8 cellular contexts compared by ENCODE assay signal in the genomic region with DNA sequence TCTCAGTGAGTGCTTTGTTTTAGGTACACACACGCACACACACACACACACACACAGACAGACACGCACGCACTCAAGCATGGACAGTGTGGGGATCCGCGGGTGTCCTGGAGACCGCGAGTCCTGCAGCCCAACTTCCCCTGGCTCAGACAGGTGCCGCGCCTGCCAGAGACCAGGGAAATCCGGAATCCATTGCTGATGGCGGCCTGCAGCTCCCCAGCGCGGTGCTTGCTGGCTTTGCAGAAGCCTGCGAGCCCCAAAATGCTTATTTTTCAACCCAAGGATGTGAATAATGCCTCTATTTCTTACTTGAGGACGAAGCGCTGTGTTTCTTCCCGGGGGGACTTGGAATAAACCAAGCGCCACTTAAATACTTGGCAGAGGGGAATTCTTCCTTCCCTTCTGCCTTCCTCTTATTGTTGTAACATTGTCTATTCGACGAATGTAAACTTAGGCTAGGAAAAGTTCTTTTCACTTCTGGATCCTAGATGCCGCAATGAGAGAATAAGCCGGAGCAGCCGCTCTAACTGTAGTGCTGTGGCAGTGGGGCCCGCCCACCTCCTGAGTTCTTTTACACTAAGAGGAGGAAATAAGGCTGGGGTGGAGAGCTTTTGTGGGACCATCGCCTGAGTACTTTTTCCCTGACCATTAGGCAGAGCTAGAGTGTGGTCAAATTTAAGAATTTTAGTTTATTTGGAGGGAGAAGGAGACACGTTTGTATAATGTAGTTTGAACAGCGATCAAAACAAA. TPM values are rescaled to one million over a fixed set of nuclear protein-coding genes. Genes with fewer than 3 reads are reported as not detected.
DNase-seq lines count a peak whose midpoint lies in the region; ATAC-seq, FAIRE-seq and TF ChIP-seq lines count a peak whose summit lies in the region.

No MANE protein-coding gene starts in this region.

- no peaks in the 10 kb centered on the region for H3F3A ChIP-seq in DOHH2 (ENCODE audit: control insufficient read depth, insufficient read depth)

- no peak for TF ChIP-seq EP300 in GM12878 (IDR thresholded peaks at IDR 0.05; ENCODE audit: borderline replicate concordance in 1 of 2, control insufficient read depth in 1 of 2, low read depth in 2 of 2, low read length in 2 of 2)

- H3K4me2 ChIP-seq in DOHH2 (ENCODE audit: low read length) = peak overlapping the region; percentile 25; the same call in 1 of the 2 replicates
- peak overlapping the region; percentile 83 for H3K4me2 ChIP-seq in GM12878 (ENCODE audit: control insufficient read depth, insufficient read depth)

- ATAC-seq in HG02588 (IDR thresholded peaks at IDR 0.05; ENCODE audit: unreplicated experiment) (peak; percentile 7), RWPE2 (ENCODE audit: low read depth) (peak; percentile 30), GM12878 (peak; percentile 43), GM18520 (IDR thresholded peaks at IDR 0.05; ENCODE audit: unreplicated experiment) (no peak)

- H3K27me3 ChIP-seq in DOHH2 (ENCODE audit: control insufficient read depth, low read length) (peaks cover 26% of the 10 kb centered on the region), RWPE2 (ENCODE audit: insufficient read depth, poor library complexity, severe bottlenecking) (no peaks in the 10 kb centered on the region), GM12878 (replicated peaks in 1 of 2; ENCODE audit: control insufficient read depth in 2 of 2, insufficient read depth in 2 of 2, low read length in 1 of 2) (peaks cover 10 to 25% of the 10 kb centered on the region in 2 experiments), iPS DF 6.9 (ENCODE audit: control insufficient read depth, insufficient read depth, low read length) (no peaks in the 10 kb centered on the region), rectal smooth muscle tissue (ENCODE audit: control insufficient read depth, insufficient read depth, low read length) (peaks cover 3% of the 10 kb centered on the region)

- H3K9me3 ChIP-seq in DOHH2 (ENCODE audit: control insufficient read depth, insufficient read depth, low read length) (no peaks in the 10 kb centered on the region), RWPE2 (ENCODE audit: severe bottlenecking) (no peaks in the 10 kb centered on the region), GM12878 (replicated peaks; ENCODE audit: control insufficient read depth, insufficient read depth, low read length) (no peaks in the 10 kb centered on the region), iPS DF 6.9 (ENCODE audit: control insufficient read depth, insufficient read depth, low read length) (no peaks in the 10 kb centered on the region)

- H3K36me3 ChIP-seq in DOHH2 (ENCODE audit: control insufficient read depth, low read length) (no peaks in the 10 kb centered on the region), RWPE2 (ENCODE audit: low read depth) (peaks cover 39% of the 10 kb centered on the region), GM12878 (ENCODE audit: control insufficient read depth in 2 of 2, insufficient read depth in 2 of 2, low read length in 1 of 2) (no peaks in the 10 kb centered on the region), iPS DF 6.9 (ENCODE audit: control insufficient read depth, insufficient read depth, low read length) (no peaks in the 10 kb centered on the region), rectal smooth muscle tissue (ENCODE audit: control insufficient read depth, insufficient read depth, low read length) (no peaks in the 10 kb centered on the region)

- H3K79me2 ChIP-seq in DOHH2 (ENCODE audit: control insufficient read depth, low read length) (no peaks in the 10 kb centered on the region), GM12878 (ENCODE audit: control insufficient read depth, insufficient read depth, low read length) (no peaks in the 10 kb centered on the region)

- CTCF ChIA-PET in GM12878 (lab: Yijun Ruan, JAX) = interaction anchor here (1.0 kb wide), 1 partner anchor 29 kb away, joined by 3 read pairs; no protein-coding TSS in a partner anchor

- WGBS in GM12878 (ENCODE audit: insufficient coverage, insufficient replicate concordance, low lambda C conversion rate, missing lambda C conversion rate) = 11% methylated on average over 27 of the region's 27 CpGs
- WGBS in iPS DF 6.9 (ENCODE audit: insufficient coverage, insufficient read length) = 100% methylated on average over 1 of the region's 27 CpGs

- RAD21 ChIA-PET in GM12878 (lab: Charles Lee; ENCODE audit: unreplicated experiment) = interaction anchor here (1.1 kb wide), 1 partner anchor 41 kb away, joined by 4 read pairs; no protein-coding TSS in a partner anchor

- H3K9ac ChIP-seq in GM12878 (ENCODE audit: control insufficient read depth, insufficient read depth, low read length) (no peak overlapping the region), rectal smooth muscle tissue (ENCODE audit: low read length) (peak overlapping the region; percentile 24)

- FAIRE-seq in GM12878 (lab: Jason Lieb, UNC) = no peak

- H2AFZ ChIP-seq in GM12878 (ENCODE audit: control insufficient read depth, low read depth, low read length) = no peak overlapping the region; the same call in 1 of the 2 replicates

- no TSS peak for BruUV-seq in GM12878 (replicated peaks; lab: Mats Ljungman, UMichigan)

- SMC1A ChIA-PET in GM12878 (lab: Charles Lee; ENCODE audit: uncharacterized antibody, unreplicated experiment) = no interaction called here

- no peak for TF ChIP-seq POLR2A in GM12878 (IDR thresholded peaks at IDR 0.05; ENCODE audit: low read depth, low read length)

- TF ChIP-seq CTCF in DOHH2 (IDR thresholded peaks at IDR 0.05; ENCODE audit: low read depth, low read length, poor library complexity, severe bottlenecking) (no peak), RWPE2 (IDR thresholded peaks at IDR 0.05; ENCODE audit: poor library complexity, severe bottlenecking) (peak; percentile 73), GM12878 (IDR thresholded peaks at IDR 0.05 in 2 of 3, conservative IDR thresholded peaks at IDR 0.05 in 1 of 3; ENCODE audit: control insufficient read depth in 2 of 3, extremely low read depth in 1 of 3, insufficient read depth in 1 of 3, low read depth in 3 of 3, low read length in 3 of 3) (no peak)

- in situ Hi-C loops in GM12878 (cut with MboI) = no loop called here

- H3K27ac ChIP-seq in DOHH2 (ENCODE audit: low read depth, low read length) (no peak overlapping the region), RWPE2 (ENCODE audit: poor library complexity, severe bottlenecking) (peak overlapping the region; percentile 94), GM12878 (ENCODE audit: control insufficient read depth, insufficient read depth) (no peak overlapping the region), iPS DF 6.9 (ENCODE audit: low read length) (no peak overlapping the region), rectal smooth muscle tissue (ENCODE audit: low read depth, low read length) (no peak overlapping the region)

- H4K20me1 ChIP-seq in DOHH2 (ENCODE audit: control insufficient read depth, insufficient read depth, low read depth, low read length) = no peaks in the 10 kb centered on the region
- H4K20me1 ChIP-seq in GM12878 (ENCODE audit: control insufficient read depth, insufficient read depth) = no peaks in the 10 kb centered on the region

- DNase-seq in RWPE2 (ENCODE audit: low spot score) (peak; percentile 77), GM12878 (ENCODE audit: low read depth, low spot score) (no peak), iPS DF 6.9 (ENCODE audit: low read depth, low spot score) (no peak), SHP77 treated with DMSO at 0.1 percent for 48 hours (lab: John Stamatoyannopoulos, UW) (no peak)

- TF ChIP-seq RAD21 in GM12878 (IDR thresholded peaks at IDR 0.05; ENCODE audit: insufficient read depth, low read depth, low read length) = no peak

- no peaks in the 10 kb centered on the region for H3K9me2 ChIP-seq in DOHH2 (replicated peaks; ENCODE audit: control insufficient read depth, low read length)

- H3K4me1 ChIP-seq in DOHH2 (ENCODE audit: control insufficient read depth, low read length) = no peaks in the 10 kb centered on the region
- peaks cover 63% of the 10 kb centered on the region for H3K4me1 ChIP-seq in RWPE2 (ENCODE audit: insufficient read depth, poor library complexity, severe bottlenecking)
- H3K4me1 ChIP-seq in GM12878 (ENCODE audit: control insufficient read depth, insufficient read depth, low read length) = no peaks in the 10 kb centered on the region
- H3K4me1 ChIP-seq in iPS DF 6.9 (ENCODE audit: control insufficient read depth, insufficient read depth, low read length) = no peaks in the 10 kb centered on the region
- H3K4me1 ChIP-seq in rectal smooth muscle tissue (ENCODE audit: control insufficient read depth, insufficient read depth, low read length) = no peaks in the 10 kb centered on the region

- intact Hi-C loops in GM12878 (cut with micrococcal nuclease; ENCODE audit: unreplicated experiment) = no loop called here

- POLR2A ChIA-PET in GM12878 (lab: Charles Lee) = no interaction called here

- H3K4me3 ChIP-seq in DOHH2 (ENCODE audit: low read length) = no peak overlapping the region
- H3K4me3 ChIP-seq in RWPE2 (ENCODE audit: severe bottlenecking) = peak overlapping the region; percentile 65
- H3K4me3 ChIP-seq in GM12878 = peak overlapping the region; percentile 57; the same call in 1 of the 2 replicates
- H3K4me3 ChIP-seq in iPS DF 6.9 (ENCODE audit: low read length) = peak overlapping the region; percentile 62
- H3K4me3 ChIP-seq in rectal smooth muscle tissue (ENCODE audit: low read length) = peak overlapping the region; percentile 93

TF ChIP-seq in GM12878, 131 proteins besides CTCF, POLR2A, EP300 and RAD21:
- TF ChIP-seq YY1 (IDR thresholded peaks at IDR 0.05; ENCODE audit: low read depth, low read length) (peak; percentile 41; the same call in 1 of the 2 replicates), IKZF2 (IDR thresholded peaks at IDR 0.05) (no peak)

RNA-seq across cellular contexts. Expression of a gene that starts 0.8 kb away (rescaled TPM):
- not detected in 2 replicates for total RNA-seq in GM12878 (2013; cell fraction: nucleolus; rRNA removed)
- total RNA-seq in GM12878 (2014; rRNA removed) (not detected in 2 replicates), GM12878 (2014; rRNA removed; fragmentation: Illumina TruSeq; extraction: Trizol) (not detected in 2 replicates), GM12878 (2021) (0.13 TPM in 2 replicates)
- polyA plus RNA-seq in GM12878 (2011; ENCODE audit: low read depth) = 0.07 TPM
- polyA plus RNA-seq in GM12878 (2011; rRNA removed) (0.01 TPM in 1 of 2 replicates, not detected in the other), GM12878 (2014; fragmentation: Illumina TruSeq; extraction: Trizol) (not detected in 2 replicates), GM12878 (2014; fragmentation: Nextera tagmentation; extraction: Ambion mirVana) (under 1 TPM in 1 of 2 experiments, not detected in 1; under 0.01 TPM), GM12878 (2014; rRNA removed) (0.04 TPM in 1 of 2 replicates, not detected in the other), GM12878 (2016; fragmentation: Nextera tagmentation; extraction: Ambion mirVana) (not detected)
- polyA plus RNA-seq in GM12878 (2011; cell fraction: cytosol; rRNA removed) = under 0.01 TPM in 1 of 2 replicates, not detected in the other
- not detected in 2 replicates for polyA plus RNA-seq in GM12878 (2011; cell fraction: nucleus; rRNA removed)
- polyA plus RNA-seq in GM12878 (2012) = 0.04 and 0.07 TPM in 2 replicates
- not detected in 2 replicates for polyA minus RNA-seq in GM12878 (2011; rRNA and poly(A)+ RNA removed)
- polyA minus RNA-seq in GM12878 (2011; cell fraction: cytosol; rRNA and poly(A)+ RNA removed) = not detected in 2 replicates
- not detected in 2 replicates for polyA minus RNA-seq in GM12878 (2011; cell fraction: nucleus; rRNA and poly(A)+ RNA removed)
